In genomic region chr12:71504471-71504852, GRCh38 we compare ENCODE assay signal across 17 cellular contexts.
A peak's percentile ranks its signal among the peaks of the same experiment; 100 is the strongest.
DNase-seq lines count a peak whose midpoint lies in the region; ATAC-seq and TF ChIP-seq lines count a peak whose summit lies in the region.
"Had no signal": no experiment of that assay in that cellular context is flagged by ENCODE, and none has a peak within 500 bp of the region (broad histone marks: within the 10 kb centered on the region; RNA-seq: fewer than 3 reads in every experiment).

No MANE protein-coding gene starts in this region.

- intact Hi-C loops in OCI-LY7 (cut with micrococcal nuclease; ENCODE audit: unreplicated experiment) = no loop called here
- intact Hi-C loops in left ventricle myocardium inferior (cut with micrococcal nuclease) = no loop called here
- intact Hi-C loops in CD14-positive monocyte (cut with micrococcal nuclease) = no loop called here

- 0 to 39% methylated on average over 1 to 3 of the region's 3 CpGs for WGBS in gastroesophageal sphincter (ENCODE audit: low coverage in 1 of 2), 2 donors

- H3K79me2 ChIP-seq in GM23338 (replicated peaks; ENCODE audit: insufficient read depth) = no peaks in the 10 kb centered on the region
- H3K79me2 ChIP-seq in OCI-LY7 (ENCODE audit: insufficient read depth, low read depth, low read length) = no peaks in the 10 kb centered on the region

- 0 out of 2 replicates have a peak, but pooled peaks cover under 1% of the 10 kb centered on the region for H3K9me2 ChIP-seq in GM23338 (ENCODE audit: insufficient read depth)
- H3K9me2 ChIP-seq in OCI-LY7 (ENCODE audit: insufficient read depth, low read length) = no peaks in the 10 kb centered on the region

- POLR2A ChIA-PET in OCI-LY7 (lab: Charles Lee) = interaction anchor here (0.7 to 2.1 kb wide), 3 partner anchors 21 to 268 kb away, joined by 3 to 6 read pairs (median 4); no protein-coding TSS in a partner anchor

- H3K27me3 Mint-ChIP-seq in GM23338 (ENCODE audit: insufficient read depth, low read depth, poor library complexity) (peaks cover 2% of the 10 kb centered on the region), osteocyte (ENCODE audit: unreplicated experiment) (no peaks in the 10 kb centered on the region), CD14-positive monocyte (ENCODE audit: low read depth in 3 of 3) (no peaks in the 10 kb centered on the region)

- TF ChIP-seq POLR2A in gastroesophageal sphincter (IDR thresholded peaks at IDR 0.05) = no peak

- H3K9me3 ChIP-seq in OCI-LY7 (ENCODE audit: low read length) (no peaks in the 10 kb centered on the region), left ventricle myocardium inferior (replicated peaks) (no peaks in the 10 kb centered on the region), gastroesophageal sphincter (no peaks in the 10 kb centered on the region)
- H3K9me3 ChIP-seq: BE2C, gastrocnemius medialis, ovary, testis had no signal

- TF ChIP-seq EP300 in gastroesophageal sphincter (IDR thresholded peaks at IDR 0.05) = no peak

- H3K4me1 Mint-ChIP-seq in GM23338 (peaks cover 6% of the 10 kb centered on the region; the same call in 2 of the 3 replicates), osteocyte (ENCODE audit: unreplicated experiment) (peaks cover 28% of the 10 kb centered on the region), CD14-positive monocyte (peaks cover 4% of the 10 kb centered on the region)

- H3K27ac ChIP-seq in GM23338 (ENCODE audit: low read depth) = no peak overlapping the region
- H3K27ac ChIP-seq in OCI-LY7 (ENCODE audit: low read depth, low read length, poor library complexity, severe bottlenecking) = no peak overlapping the region
- H3K27ac ChIP-seq in left ventricle myocardium inferior (replicated peaks) = peak overlapping the region; percentile 13
- no peak overlapping the region for H3K27ac ChIP-seq in gastroesophageal sphincter
- H3K27ac ChIP-seq: ovary, skin epidermis, testis had no signal

- H3K4me3 ChIP-seq in GM23338 (no peak overlapping the region), OCI-LY7 (ENCODE audit: low read depth, low read length, poor library complexity, severe bottlenecking) (no peak overlapping the region), left ventricle myocardium inferior (no peak overlapping the region), gastroesophageal sphincter (no peak overlapping the region)
- H3K4me3 ChIP-seq: gastrocnemius medialis, ovary, skin epidermis, testis had no signal

- DNase-seq in GM23338 (ENCODE audit: low spot score) = no peak
- no peak for DNase-seq in OCI-LY7 (ENCODE audit: low spot score)
- DNase-seq in left ventricle myocardium inferior = peak; percentile 21
- no peak for DNase-seq in osteocyte (ENCODE audit: extremely low spot score, unreplicated experiment)
- no peak for DNase-seq in CD14-positive monocyte (ENCODE audit: low spot score)
- DNase-seq: activated CD4-positive, CD25-positive, alpha-beta regulatory T cell; anterior cingulate cortex; BE2C; gastrocnemius medialis; midbrain; ovary; SHP77; stimulated activated CD4-positive, alpha-beta T cell treated with anti-CD3 and anti-CD28 coated beads, Interleukin-4, amount 100 ng/mL, for 4 hours; testis had no signal

- H3K4me3 Mint-ChIP-seq in GM23338 = no peak overlapping the region
- H3K4me3 Mint-ChIP-seq in osteocyte (ENCODE audit: unreplicated experiment) = no peak overlapping the region
- H3K4me3 Mint-ChIP-seq in CD14-positive monocyte = no peak overlapping the region

- no peaks in the 10 kb centered on the region for H3K36me3 Mint-ChIP-seq in GM23338 (ENCODE audit: low read depth)
- peaks cover 24% of the 10 kb centered on the region for H3K36me3 Mint-ChIP-seq in osteocyte (ENCODE audit: unreplicated experiment)
- H3K36me3 Mint-ChIP-seq in CD14-positive monocyte = no peaks in the 10 kb centered on the region

- H3K27me3 ChIP-seq in GM23338 (ENCODE audit: insufficient read depth) (no peaks in the 10 kb centered on the region), left ventricle myocardium inferior (ENCODE audit: low read depth) (no peaks in the 10 kb centered on the region), gastroesophageal sphincter (no peaks in the 10 kb centered on the region)
- H3K27me3 ChIP-seq: BE2C, gastrocnemius medialis, ovary, testis had no signal

- ATAC-seq in GM23338 (peak; percentile 44; the same call in 2 of the 3 replicates), gastroesophageal sphincter (no peak), GM18873 (IDR thresholded peaks at IDR 0.05; ENCODE audit: low FRiP score, unreplicated experiment) (no peak)
- ATAC-seq: gastrocnemius medialis had no signal

- H3K9me3 Mint-ChIP-seq in GM23338 (no peaks in the 10 kb centered on the region), osteocyte (ENCODE audit: unreplicated experiment) (no peaks in the 10 kb centered on the region), CD14-positive monocyte (peaks cover 0 to 3% (median 0%) of the 10 kb centered on the region in 7 donors)

- H3K36me3 ChIP-seq in GM23338 (ENCODE audit: insufficient read depth) = no peaks in the 10 kb centered on the region
- H3K36me3 ChIP-seq in OCI-LY7 (ENCODE audit: insufficient read depth, low read length) = no peaks in the 10 kb centered on the region
- H3K36me3 ChIP-seq in left ventricle myocardium inferior = no peaks in the 10 kb centered on the region
- no peaks in the 10 kb centered on the region for H3K36me3 ChIP-seq in gastroesophageal sphincter
- H3K36me3 ChIP-seq: gastrocnemius medialis, ovary had no signal

- TF ChIP-seq CTCF in GM23338 (conservative IDR thresholded peaks at IDR 0.05; ENCODE audit: low read depth in 2 of 2) = no peak
- TF ChIP-seq CTCF in OCI-LY7 (conservative IDR thresholded peaks at IDR 0.05; ENCODE audit: low read length) = no peak
- TF ChIP-seq CTCF in left ventricle myocardium inferior (IDR thresholded peaks at IDR 0.05; ENCODE audit: borderline replicate concordance) = no peak
- TF ChIP-seq CTCF in osteocyte (IDR thresholded peaks at IDR 0.05) = no peak
- TF ChIP-seq CTCF in gastroesophageal sphincter (IDR thresholded peaks at IDR 0.05) = no peak
- TF ChIP-seq CTCF in CD14-positive monocyte (IDR thresholded peaks at IDR 0.05) = no peak

- H3K27ac Mint-ChIP-seq in GM23338 (no peak overlapping the region), osteocyte (ENCODE audit: unreplicated experiment) (peak overlapping the region; percentile 52), CD14-positive monocyte (no peak overlapping the region)

- no peak overlapping the region for H3K4me2 ChIP-seq in GM23338
- no peak overlapping the region for H3K4me2 ChIP-seq in OCI-LY7 (ENCODE audit: low read length)

- H3F3A ChIP-seq in GM23338 (replicated peaks; ENCODE audit: low read depth) = no peaks in the 10 kb centered on the region

- H4K20me1 ChIP-seq in GM23338 (replicated peaks; ENCODE audit: insufficient read depth) = no peaks in the 10 kb centered on the region
- no peaks in the 10 kb centered on the region for H4K20me1 ChIP-seq in OCI-LY7 (ENCODE audit: insufficient read depth, low read length)

- no TSS peak for BruUV-seq in OCI-LY7 (replicated peaks; lab: Mats Ljungman, UMichigan)

- CTCF ChIA-PET in OCI-LY7 (lab: Charles Lee; ENCODE audit: unreplicated experiment) = no interaction called here

- no peaks in the 10 kb centered on the region for H3K4me1 ChIP-seq in GM23338 (ENCODE audit: insufficient read depth)
- H3K4me1 ChIP-seq in OCI-LY7 (ENCODE audit: insufficient read depth, low read length, poor library complexity, severe bottlenecking) = peaks cover 13% of the 10 kb centered on the region
- no peaks in the 10 kb centered on the region for H3K4me1 ChIP-seq in left ventricle myocardium inferior
- H3K4me1 ChIP-seq in gastroesophageal sphincter = no peaks in the 10 kb centered on the region
- H3K4me1 ChIP-seq: testis had no signal

- H2AFZ ChIP-seq in GM23338 (no peak overlapping the region), OCI-LY7 (ENCODE audit: low read length) (peak overlapping the region; percentile 100)

TF ChIP-seq in GM23338, 12 proteins besides CTCF, POLR2A, EP300 and RAD21:
- TF ChIP-seq ZNF331 (CRISPR knock-in tag; IDR thresholded peaks at IDR 0.05; ENCODE audit: low read depth) (no peak), NANOG (IDR thresholded peaks at IDR 0.05; ENCODE audit: borderline replicate concordance) (no peak), EZH2 (IDR thresholded peaks at IDR 0.05; ENCODE audit: low read depth, unreplicated experiment) (no peak), CREB1 (CRISPR knock-in tag; IDR thresholded peaks at IDR 0.05; ENCODE audit: low read depth) (no peak)
